ENCODE assay signal across 13 cellular contexts in genomic region chr6:68226460-68226859, GRCh38.
DNase-seq lines count a peak whose midpoint lies in the region; ATAC-seq, FAIRE-seq and TF ChIP-seq lines count a peak whose summit lies in the region.
"Had no signal": no experiment of that assay in that cellular context is flagged by ENCODE, and none has a peak within 500 bp of the region (broad histone marks: within the 10 kb centered on the region; RNA-seq: fewer than 3 reads in every experiment).

No MANE protein-coding gene starts in this region.

- peaks cover 8% of the 10 kb centered on the region for H3K4me1 Mint-ChIP-seq in Caco-2 (ENCODE audit: low read depth, unreplicated experiment)
- no peaks in the 10 kb centered on the region for H3K4me1 Mint-ChIP-seq in activated T-cell treated with anti-CD3 and anti-CD28 coated beads, Interleukin-2, amount 50 U/mL, for 24 hours (ENCODE audit: low read depth)
- H3K4me1 Mint-ChIP-seq in activated CD8-positive, alpha-beta T cell treated with anti-CD3 and anti-CD28 coated beads, Interleukin-2, amount 10 ng/mL, durations not matched to agents 7 days and 5 days (ENCODE audit: low read depth), result no peaks in the 10 kb centered on the region
- no peaks in the 10 kb centered on the region for H3K4me1 Mint-ChIP-seq in activated naive CD8-positive, alpha-beta T cell treated with anti-CD3 and anti-CD28 coated beads, Interleukin-2, amount 50 U/mL, for 24 hours
- H3K4me1 Mint-ChIP-seq: naive thymus-derived CD4-positive, alpha-beta T cell had no signal

- H3K4me1 ChIP-seq in Caco-2, result peaks cover 18% of the 10 kb centered on the region; the same call in 1 of the 2 replicates
- H3K4me1 ChIP-seq: SJSA1 had no signal

- H3K9me3 ChIP-seq in Caco-2 (no peaks in the 10 kb centered on the region; the same call in 1 of the 2 replicates), SU-DHL-6 (ENCODE audit: insufficient read depth, low read length) (no peaks in the 10 kb centered on the region)
- H3K9me3 ChIP-seq: SJSA1 had no signal

- peak; percentile 65 for ATAC-seq in HG02885 (IDR thresholded peaks at IDR 0.05; ENCODE audit: poor library complexity, unreplicated experiment)
- ATAC-seq in GM21423 (IDR thresholded peaks at IDR 0.05; ENCODE audit: unreplicated experiment), result no peak
- no peak for ATAC-seq in activated CD8-positive, alpha-beta T cell treated with anti-CD3 and anti-CD28 coated beads, Interleukin-2, amount 10 ng/mL, durations not matched to agents 7 days and 5 days
- ATAC-seq in activated naive CD8-positive, alpha-beta T cell treated with anti-CD3 and anti-CD28 coated beads, Interleukin-2, amount 50 U/mL, for 24 hours, result no peak
- ATAC-seq: esophagus mucosa; naive thymus-derived CD4-positive, alpha-beta T cell had no signal

- CTCF ChIA-PET in Caco-2 (lab: Charles Lee), result interaction anchor here (0.5 to 0.9 kb wide), 2 partner anchors 87 to 293 kb away, joined by 3 to 5 read pairs; no protein-coding TSS in a partner anchor
- CTCF ChIA-PET in activated CD8-positive, alpha-beta T cell treated with anti-CD3 and anti-CD28 coated beads, Interleukin-2, amount 10 ng/mL, durations not matched to agents 7 days and 5 days (lab: Charles Lee), result no interaction called here

- H3K27me3 ChIP-seq in Caco-2 (replicated peaks; ENCODE audit: control insufficient read depth, insufficient read depth, low read length) (no peaks in the 10 kb centered on the region), SU-DHL-6 (ENCODE audit: low read length) (no peaks in the 10 kb centered on the region)
- H3K27me3 ChIP-seq: SJSA1 had no signal

- TF ChIP-seq CTCF in Caco-2 (IDR thresholded peaks at IDR 0.05; ENCODE audit: insufficient read depth in 1 of 2, low read depth in 1 of 2, low read length in 1 of 2, severe bottlenecking in 1 of 2, unreplicated experiment in 1 of 2), result peak; percentile 31 to 32
- peak; percentile 47 for TF ChIP-seq CTCF in SU-DHL-6 (IDR thresholded peaks at IDR 0.05; ENCODE audit: insufficient read depth, low read length, poor library complexity, severe bottlenecking)

- no TSS peak for BruUV-seq in Caco-2 (replicated peaks; lab: Mats Ljungman, UMichigan)

- no peaks in the 10 kb centered on the region for H3K79me2 ChIP-seq in SU-DHL-6 (ENCODE audit: insufficient read depth, low read length)

- H3K4me3 ChIP-seq in Caco-2 (ENCODE audit: low read depth, low read length) (no peak overlapping the region), SU-DHL-6 (ENCODE audit: insufficient read depth, low read length, poor library complexity, severe bottlenecking) (no peak overlapping the region)
- H3K4me3 ChIP-seq: SJSA1 had no signal

- no peak overlapping the region for H3K27ac Mint-ChIP-seq in Caco-2 (ENCODE audit: unreplicated experiment)
- no peak overlapping the region for H3K27ac Mint-ChIP-seq in activated T-cell treated with anti-CD3 and anti-CD28 coated beads, Interleukin-2, amount 50 U/mL, for 24 hours
- H3K27ac Mint-ChIP-seq in activated CD8-positive, alpha-beta T cell treated with anti-CD3 and anti-CD28 coated beads, Interleukin-2, amount 10 ng/mL, durations not matched to agents 7 days and 5 days, result no peak overlapping the region
- no peak overlapping the region for H3K27ac Mint-ChIP-seq in activated naive CD8-positive, alpha-beta T cell treated with anti-CD3 and anti-CD28 coated beads, Interleukin-2, amount 50 U/mL, for 24 hours
- H3K27ac Mint-ChIP-seq: naive thymus-derived CD4-positive, alpha-beta T cell had no signal

- no peak overlapping the region for H3K27ac ChIP-seq in SU-DHL-6 (ENCODE audit: low read depth, low read length)
- H3K27ac ChIP-seq: SJSA1 had no signal

- H3K36me3 Mint-ChIP-seq in Caco-2 (ENCODE audit: insufficient read depth, unreplicated experiment), result no peaks in the 10 kb centered on the region
- H3K36me3 Mint-ChIP-seq in activated T-cell treated with anti-CD3 and anti-CD28 coated beads, Interleukin-2, amount 50 U/mL, for 24 hours (ENCODE audit: low read depth), result no peaks in the 10 kb centered on the region
- H3K36me3 Mint-ChIP-seq in activated CD8-positive, alpha-beta T cell treated with anti-CD3 and anti-CD28 coated beads, Interleukin-2, amount 10 ng/mL, durations not matched to agents 7 days and 5 days (ENCODE audit: low read depth), result no peaks in the 10 kb centered on the region
- no peaks in the 10 kb centered on the region for H3K36me3 Mint-ChIP-seq in activated naive CD8-positive, alpha-beta T cell treated with anti-CD3 and anti-CD28 coated beads, Interleukin-2, amount 50 U/mL, for 24 hours (ENCODE audit: low read depth)
- H3K36me3 Mint-ChIP-seq: naive thymus-derived CD4-positive, alpha-beta T cell had no signal

- intact Hi-C loops in Caco-2 (cut with micrococcal nuclease; ENCODE audit: unreplicated experiment), result loop anchor here (1.0 kb wide), 1 partner anchor 1160 kb away; no protein-coding TSS in a partner anchor

- no peaks in the 10 kb centered on the region for H3K36me3 ChIP-seq in Caco-2 (ENCODE audit: control insufficient read depth, insufficient read depth, low read length)
- no peaks in the 10 kb centered on the region for H3K36me3 ChIP-seq in SU-DHL-6 (ENCODE audit: low read length)
- H3K36me3 ChIP-seq: SJSA1 had no signal

- H3K9ac ChIP-seq in SU-DHL-6 (ENCODE audit: low read length), result no peak overlapping the region

- no peak overlapping the region for H3K4me2 ChIP-seq in SU-DHL-6 (ENCODE audit: low read depth, low read length, poor library complexity, severe bottlenecking)

- peak; percentile 90 for FAIRE-seq in islet of Langerhans (lab: Jason Lieb, UNC)
- FAIRE-seq: G401.6 had no signal

- H3K4me3 Mint-ChIP-seq in Caco-2 (ENCODE audit: unreplicated experiment), result no peak overlapping the region
- no peak overlapping the region for H3K4me3 Mint-ChIP-seq in activated T-cell treated with anti-CD3 and anti-CD28 coated beads, Interleukin-2, amount 50 U/mL, for 24 hours
- no peak overlapping the region for H3K4me3 Mint-ChIP-seq in activated CD8-positive, alpha-beta T cell treated with anti-CD3 and anti-CD28 coated beads, Interleukin-2, amount 10 ng/mL, durations not matched to agents 7 days and 5 days
- no peak overlapping the region for H3K4me3 Mint-ChIP-seq in activated naive CD8-positive, alpha-beta T cell treated with anti-CD3 and anti-CD28 coated beads, Interleukin-2, amount 50 U/mL, for 24 hours
- H3K4me3 Mint-ChIP-seq: naive thymus-derived CD4-positive, alpha-beta T cell had no signal

- POLR2A ChIA-PET in Caco-2 (lab: Charles Lee), result no interaction called here
- POLR2A ChIA-PET in activated CD8-positive, alpha-beta T cell treated with anti-CD3 and anti-CD28 coated beads, Interleukin-2, amount 10 ng/mL, durations not matched to agents 7 days and 5 days (lab: Charles Lee), result no interaction called here

- H3F3A ChIP-seq in SU-DHL-6 (ENCODE audit: insufficient read depth), result no peaks in the 10 kb centered on the region

- no peak overlapping the region for H2AFZ ChIP-seq in SU-DHL-6 (ENCODE audit: low read depth, low read length, severe bottlenecking)

- H4K20me1 ChIP-seq in SU-DHL-6 (ENCODE audit: low read depth, low read length), result no peaks in the 10 kb centered on the region

- DNase-seq in Caco-2, result peak in 1 of 2 experiments; percentile 8
- no peak for DNase-seq in activated T-cell treated with anti-CD3 and anti-CD28 coated beads, Interleukin-2, amount 50 U/mL, for 24 hours
- no peak for DNase-seq in activated CD8-positive, alpha-beta T cell treated with anti-CD3 and anti-CD28 coated beads, Interleukin-2, amount 10 ng/mL, durations not matched to agents 7 days and 5 days
- DNase-seq in activated naive CD8-positive, alpha-beta T cell treated with anti-CD3 and anti-CD28 coated beads, Interleukin-2, amount 50 U/mL, for 24 hours, result no peak
- DNase-seq: H7 had no signal

- no peaks in the 10 kb centered on the region for H3K9me2 ChIP-seq in SU-DHL-6 (replicated peaks; ENCODE audit: insufficient read depth, low read length)

- H3K9me3 Mint-ChIP-seq in Caco-2 (ENCODE audit: unreplicated experiment), result no peaks in the 10 kb centered on the region
- peaks cover 14% of the 10 kb centered on the region for H3K9me3 Mint-ChIP-seq in activated T-cell treated with anti-CD3 and anti-CD28 coated beads, Interleukin-2, amount 50 U/mL, for 24 hours
- H3K9me3 Mint-ChIP-seq in activated CD8-positive, alpha-beta T cell treated with anti-CD3 and anti-CD28 coated beads, Interleukin-2, amount 10 ng/mL, durations not matched to agents 7 days and 5 days (ENCODE audit: insufficient read depth), result peaks cover 3% of the 10 kb centered on the region
- H3K9me3 Mint-ChIP-seq in activated naive CD8-positive, alpha-beta T cell treated with anti-CD3 and anti-CD28 coated beads, Interleukin-2, amount 50 U/mL, for 24 hours, result no peaks in the 10 kb centered on the region

- peaks cover 13% of the 10 kb centered on the region for H3K27me3 Mint-ChIP-seq in Caco-2 (ENCODE audit: insufficient read depth, unreplicated experiment)
- H3K27me3 Mint-ChIP-seq in activated T-cell treated with anti-CD3 and anti-CD28 coated beads, Interleukin-2, amount 50 U/mL, for 24 hours, result no peaks in the 10 kb centered on the region
- H3K27me3 Mint-ChIP-seq in activated CD8-positive, alpha-beta T cell treated with anti-CD3 and anti-CD28 coated beads, Interleukin-2, amount 10 ng/mL, durations not matched to agents 7 days and 5 days (ENCODE audit: low read depth), result no peaks in the 10 kb centered on the region
- H3K27me3 Mint-ChIP-seq in activated naive CD8-positive, alpha-beta T cell treated with anti-CD3 and anti-CD28 coated beads, Interleukin-2, amount 50 U/mL, for 24 hours, result no peaks in the 10 kb centered on the region
- H3K27me3 Mint-ChIP-seq: naive thymus-derived CD4-positive, alpha-beta T cell had no signal
